ENCODE assay signal across 16 cellular contexts in the genomic region with DNA sequence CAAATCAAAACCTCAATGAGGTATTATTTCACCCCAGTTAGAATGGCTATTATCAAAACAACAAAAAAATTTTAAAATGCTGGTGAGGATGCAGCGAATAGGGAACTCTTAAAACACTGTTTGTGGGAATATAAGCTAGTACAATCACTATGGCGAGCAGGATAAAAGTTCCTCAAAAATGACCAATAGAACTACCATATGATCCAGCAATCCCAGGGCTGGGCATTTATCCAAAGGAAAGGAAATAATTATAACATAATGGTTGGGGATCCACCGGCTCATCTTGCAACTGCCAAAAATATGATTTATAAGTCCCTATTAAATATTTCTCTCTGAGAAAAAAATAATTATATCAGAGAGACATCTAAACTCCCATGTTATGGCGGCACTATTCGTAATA.
"Had no signal": no experiment of that assay in that cellular context is flagged by ENCODE, and none has a peak within 500 bp of the region (broad histone marks: within the 10 kb centered on the region; RNA-seq: fewer than 3 reads in every experiment).

No MANE protein-coding gene starts in this region.

- H3K4me3 ChIP-seq: SJSA1, SK-N-MC had no signal

- DNase-seq: KBM-7, MV-4-11, NCI-H1048, NCI-H1436, NCI-H187 treated with DMSO at 0.1 percent for 48 hours, NCI-H2029 treated with DMSO at 0.1 percent for 48 hours, NCI-H2171 treated with DMSO at 0.1 percent for 48 hours, NCI-H510A, NCI-H524 treated with DMSO at 0.1 percent for 48 hours, NCI-H69, NCI-H774, Right ventricle myocardium superior, RPMI8226, SIG-M5 had no signal
